ENCODE assay signal across 6 cellular contexts in genomic region chr2:175913849-175914743, GRCh38.
DNase-seq lines count a peak whose midpoint lies in the region; ATAC-seq, FAIRE-seq and TF ChIP-seq lines count a peak whose summit lies in the region.
"Not testable (repeated sequence)": the region's sequence is repeated elsewhere in the genome, so short reads cannot be mapped to it uniquely, and the experiment has no call there.

No MANE protein-coding gene starts in this region.

- H3K9me2 ChIP-seq in hepatocyte (replicated peaks; ENCODE audit: insufficient read depth): not testable (repeated sequence)

- H3K9me3 Mint-ChIP-seq in neural crest cell: not testable (repeated sequence)

- H3K4me3 ChIP-seq in hepatocyte: not testable (repeated sequence)
- peak overlapping the region in 2 of 3 experiments; percentile 39 to 68; a peak in 5 of 6 replicates for H3K4me3 ChIP-seq in HepG2 (replicated peaks in 1 of 3; ENCODE audit: insufficient read depth in 1 of 3, low read depth in 2 of 3, low read length in 3 of 3)

- H2AFZ ChIP-seq in hepatocyte: not testable (repeated sequence)
- H2AFZ ChIP-seq in HepG2 (ENCODE audit: low read length): peak overlapping the region; percentile 6

- intact Hi-C loops in HepG2 (cut with micrococcal nuclease; ENCODE audit: unreplicated experiment): loop anchor here (5.0 kb wide), 1 partner anchor 88 kb away; the partner anchor contains the start of gene LNPK

- in situ Hi-C loops in HepG2 (cut with HindIII; ENCODE audit: extremely low pct_ligation_motif_present, low pct_unique_long_range_greater_than_20kb): not testable (repeated sequence)

- TSS peak; percentile 95 for BruUV-seq in HepG2 (replicated peaks; lab: Mats Ljungman, UMichigan)

- H3K36me3 ChIP-seq in hepatocyte (replicated peaks; ENCODE audit: insufficient read depth, low read depth); HepG2 (replicated peaks in 1 of 2; ENCODE audit: control insufficient read depth in 1 of 2, insufficient read depth in 2 of 2, low read length in 2 of 2): not testable (repeated sequence)

- ATAC-seq in HepG2: peak; percentile 93

- TF ChIP-seq RAD21 in HepG2 (CRISPR knock-in tag; IDR thresholded peaks at IDR 0.05): peak; percentile 57

- not testable (repeated sequence) for TF ChIP-seq CTCF in hepatocyte (IDR thresholded peaks at IDR 0.05; ENCODE audit: poor library complexity); HepG2 (CRISPR knock-in tag; IDR thresholded peaks at IDR 0.05); neural crest cell (conservative IDR thresholded peaks at IDR 0.05)

- peak; percentile 71 for DNase-seq in DMS153 (lab: John Stamatoyannopoulos, UW)
- DNase-seq in DMS53 treated with DMSO at 0.1 percent for 48 hours (lab: John Stamatoyannopoulos, UW; ENCODE audit: unreplicated experiment): peak; percentile 61
- peak; percentile 5 for DNase-seq in NCI-H510A (lab: John Stamatoyannopoulos, UW)
- DNase-seq in hepatocyte (ENCODE audit: low spot score): peak; percentile 16
- DNase-seq in HepG2 (ENCODE audit: low spot score): peak; percentile 85
- DNase-seq in neural crest cell (ENCODE audit: low read depth, low spot score): not testable (repeated sequence)

- not testable (repeated sequence) for H3K9me3 ChIP-seq in hepatocyte (ENCODE audit: low read depth); HepG2 (ENCODE audit: low read length)

- H3K79me2 ChIP-seq in hepatocyte; HepG2 (ENCODE audit: insufficient read depth, low read length): not testable (repeated sequence)

- not testable (repeated sequence) for H3K4me1 Mint-ChIP-seq in neural crest cell

- CTCF ChIA-PET in HepG2 (lab: Yijun Ruan, JAX; ENCODE audit: low intra/inter-chr PET ratio, low total read pairs): not testable (repeated sequence)

- not testable (repeated sequence) for H3K27ac ChIP-seq in hepatocyte
- H3K27ac ChIP-seq in HepG2 (ENCODE audit: extremely low read length, insufficient read depth, low read length): peak overlapping the region; percentile 75

- peak; percentile 64 for FAIRE-seq in HepG2 (lab: Jason Lieb, UNC)

- H4K20me1 ChIP-seq in hepatocyte (ENCODE audit: insufficient read depth, poor library complexity, severe bottlenecking); HepG2 (ENCODE audit: insufficient read depth, low read length): not testable (repeated sequence)

- H3K36me3 Mint-ChIP-seq in neural crest cell (ENCODE audit: low read depth): not testable (repeated sequence)

- 77% methylated on average over 12 of the region's 12 CpGs for WGBS in hepatocyte (ENCODE audit: low lambda C conversion rate, missing lambda C conversion rate)
- WGBS in HepG2 (ENCODE audit: low lambda C conversion rate): 54% methylated on average over 9 of the region's 12 CpGs

- not testable (repeated sequence) for H3K27me3 ChIP-seq in hepatocyte; HepG2 (ENCODE audit: control insufficient read depth in 1 of 2, insufficient read depth in 2 of 2, low read length in 2 of 2)

- peak overlapping the region; percentile 39 for H3K27ac Mint-ChIP-seq in neural crest cell (ENCODE audit: unreplicated experiment)

- not testable (repeated sequence) for H3K4me1 ChIP-seq in hepatocyte (ENCODE audit: insufficient read depth)
- H3K4me1 ChIP-seq in HepG2 (ENCODE audit: insufficient read depth, low read length): peaks cover 24% of the 10 kb centered on the region

- peak overlapping the region; percentile 61 for H3K9ac ChIP-seq in HepG2 (ENCODE audit: insufficient read depth, low read depth, low read length)

- POLR2A ChIA-PET in HepG2 (lab: Yijun Ruan, JAX): interaction anchor here (0.7 to 2.0 kb wide), 5 partner anchors 11 to 355 kb away, joined by 3 to 18 read pairs (median 3); partner anchors contain the start of genes LNPK and MTX2

- not testable (repeated sequence) for H3K4me2 ChIP-seq in hepatocyte
- peak overlapping the region; percentile 86 for H3K4me2 ChIP-seq in HepG2 (ENCODE audit: low read depth, low read length)

- not testable (repeated sequence) for H3K4me3 Mint-ChIP-seq in neural crest cell

- peak in 1 of 2 experiments; percentile 73; a peak in 2 of 4 replicates for TF ChIP-seq EP300 in HepG2 (IDR thresholded peaks at IDR 0.05; ENCODE audit: low read depth in 2 of 2, low read length in 2 of 2)
- TF ChIP-seq EP300 in HepG2 (CRISPR knock-in tag; IDR thresholded peaks at IDR 0.05; ENCODE audit: borderline replicate concordance): not testable (repeated sequence)

- H3K27me3 Mint-ChIP-seq in neural crest cell (ENCODE audit: low read depth): not testable (repeated sequence)

- TF ChIP-seq POLR2A in HepG2 (IDR thresholded peaks at IDR 0.05; ENCODE audit: insufficient read depth in 1 of 2, low read depth in 2 of 2, low read length in 2 of 2): peak; percentile 49 to 66; a peak in 3 of 4 replicates

TF ChIP-seq in HepG2, 621 proteins besides CTCF, POLR2A, EP300 and RAD21 (continues in another document):
- TF ChIP-seq GATAD2A (CRISPR knock-in tag; IDR thresholded peaks at IDR 0.05): peak; percentile 81
- peak; percentile 47 for TF ChIP-seq TEAD3 (CRISPR knock-in tag; optimal IDR thresholded peaks at IDR 0.05; ENCODE audit: borderline replicate concordance)
- TF ChIP-seq ZKSCAN1 (IDR thresholded peaks at IDR 0.05; ENCODE audit: low read length): peak; percentile 74
- TF ChIP-seq ZMAT3 (CRISPR knock-in tag; conservative IDR thresholded peaks at IDR 0.05): peak; percentile 76; the same call in 1 of the 2 replicates
- TF ChIP-seq GATAD1 (CRISPR knock-in tag; IDR thresholded peaks at IDR 0.05): 0 out of 2 replicates have a peak, but pooled peaks have one; percentile 8
- peak; percentile 65; the same call in 1 of the 2 replicates for TF ChIP-seq FOXK2 (IDR thresholded peaks at IDR 0.05)
- TF ChIP-seq AHDC1 (CRISPR knock-in tag; IDR thresholded peaks at IDR 0.05; ENCODE audit: borderline replicate concordance): peak; percentile 89
- peak; percentile 29; the same call in 1 of the 2 replicates for TF ChIP-seq CREM (IDR thresholded peaks at IDR 0.05)
- TF ChIP-seq CREM (CRISPR knock-in tag; IDR thresholded peaks at IDR 0.05): not testable (repeated sequence)
- peak; percentile 92 for TF ChIP-seq FOXK1 (CRISPR knock-in tag; IDR thresholded peaks at IDR 0.05; ENCODE audit: borderline replicate concordance, low read depth)
- peak; percentile 95 for TF ChIP-seq FOXA3 (CRISPR knock-in tag; IDR thresholded peaks at IDR 0.05)
- TF ChIP-seq ZMYM4 (CRISPR knock-in tag; IDR thresholded peaks at IDR 0.05): peak; percentile 95
- peak; percentile 14; the same call in 1 of the 2 replicates for TF ChIP-seq ZNF143 (CRISPR knock-in tag; IDR thresholded peaks at IDR 0.05)
- peak; percentile 95 for TF ChIP-seq FOXO1 (CRISPR knock-in tag; IDR thresholded peaks at IDR 0.05)
- TF ChIP-seq RFXAP (CRISPR knock-in tag; IDR thresholded peaks at IDR 0.05; ENCODE audit: borderline replicate concordance): peak; percentile 24; the same call in 1 of the 2 replicates
